ENCODE assay signal across 28 cellular contexts in the genomic region with DNA sequence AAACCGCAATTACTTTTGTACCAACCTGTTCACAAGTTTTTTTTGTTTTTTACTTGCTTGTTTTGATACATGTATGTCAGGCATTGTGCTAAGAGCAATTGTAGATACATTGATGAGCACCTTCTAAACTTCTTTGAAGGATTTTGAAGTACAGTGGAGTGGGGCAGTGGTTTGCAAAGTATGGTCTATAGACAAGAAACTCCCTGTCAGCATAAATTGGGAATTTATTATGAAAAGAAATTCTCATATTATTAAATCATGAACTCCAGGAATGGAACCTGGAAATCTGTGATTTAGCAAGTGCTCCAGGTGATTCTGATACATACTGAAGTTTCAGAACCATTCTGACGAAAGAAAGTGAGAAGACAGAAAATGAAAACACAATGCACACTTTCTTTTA.
"Had no signal": no experiment of that assay in that cellular context is flagged by ENCODE, and none has a peak within 500 bp of the region (broad histone marks: within the 10 kb centered on the region; RNA-seq: fewer than 3 reads in every experiment).

No MANE protein-coding gene starts in this region.

- H3K4me3 ChIP-seq: neural progenitor cell, ovary, pancreas, prostate gland, psoas muscle, right atrium auricular region, sigmoid colon, skin epidermis, smooth muscle cell, spleen had no signal

- H3K27ac ChIP-seq: neural progenitor cell, neutrophil, ovary, pancreas, parathyroid adenoma, prostate gland, psoas muscle, right atrium auricular region, sigmoid colon, skin epidermis, spleen had no signal

- H3K4me2 ChIP-seq: neural progenitor cell, smooth muscle cell had no signal

- H2AFZ ChIP-seq: neural progenitor cell, parathyroid adenoma had no signal

- H3K27me3 ChIP-seq: neural progenitor cell, neutrophil, ovary, pancreas, right atrium auricular region, sigmoid colon, spleen had no signal

- H3K36me3 ChIP-seq: neural progenitor cell, neutrophil, ovary, pancreas, prostate gland, right atrium auricular region, sigmoid colon, spleen had no signal

- H3K4me1 ChIP-seq: neural progenitor cell, pancreas, parathyroid adenoma, prostate gland, psoas muscle, right atrium auricular region, sigmoid colon, spleen had no signal

- H3K79me2 ChIP-seq: parathyroid adenoma had no signal

- H3K9me3 ChIP-seq: neutrophil, ovary, pancreas, prostate gland, psoas muscle, right atrium auricular region, sigmoid colon, spleen had no signal

- FAIRE-seq: pancreas, small intestine had no signal

- H3K9ac ChIP-seq: neural progenitor cell, parathyroid adenoma had no signal

- ATAC-seq: naive thymus-derived CD4-positive, alpha-beta T cell; naive thymus-derived CD8-positive, alpha-beta T cell; natural killer cell; natural killer cell treated with Interleukin-12 subunit alpha and Interleukin-12 subunit beta and Interleukin-15 and Interleukin-18, amount 100 ng/mL, for 72 hours; pancreas; psoas muscle; right cardiac atrium; sciatic nerve had no signal

- DNase-seq: naive thymus-derived CD4-positive, alpha-beta T cell; naive thymus-derived CD8-positive, alpha-beta T cell; natural killer cell; nephron progenitor cell; nucleus accumbens; occipital lobe; ovary; pancreas; posterior cingulate gyrus; psoas muscle; retina; right cardiac atrium; sigmoid colon; small intestine; spleen; stimulated activated CD4-positive, alpha-beta T cell treated with anti-CD3 and anti-CD28 coated beads, Interleukin-12 subunit alpha, Interleukin-12 subunit beta, amount 100 ng/mL, for 4 hours; stimulated activated CD4-positive, alpha-beta T cell treated with anti-CD3 and anti-CD28 coated beads, Interleukin-15, amount 100 ng/mL, for 24 hours; stimulated activated CD4-positive, alpha-beta T cell treated with anti-CD3 and anti-CD28 coated beads, Interleukin-1b, Interleukin-23, amount 100 ng/mL, for 48 hours; stimulated activated CD4-positive, alpha-beta T cell treated with anti-CD3 and anti-CD28 coated beads, Interleukin-2, amount 100 ng/mL, for 24 hours had no signal
